ENCODE assay signal across 12 cellular contexts in genomic region chr20:10622657-10623418, GRCh38. TPM values are rescaled to one million over a fixed set of nuclear protein-coding genes. Genes with fewer than 3 reads are reported as not detected.
DNase-seq lines count a peak whose midpoint lies in the region; ATAC-seq and TF ChIP-seq lines count a peak whose summit lies in the region.
"Had no signal": no experiment of that assay in that cellular context is flagged by ENCODE, and none has a peak within 500 bp of the region (broad histone marks: within the 10 kb centered on the region; RNA-seq: fewer than 3 reads in every experiment).

No MANE protein-coding gene starts in this region.

- TF ChIP-seq POLR2A in body of pancreas (IDR thresholded peaks at IDR 0.05) (no peak), gastrocnemius medialis (IDR thresholded peaks at IDR 0.05) (no peak)

- DNase-seq in GM04503 (ENCODE audit: low read depth) (peak; percentile 50), body of pancreas (peak in 2 of 4 donors; percentile 23 to 44), gastrocnemius medialis (no peak), NCI-H524 (lab: John Stamatoyannopoulos, UW) (no peak), HAP-1 (ENCODE audit: low spot score in 2 of 2) (no peak)
- DNase-seq: effector CD4-positive, alpha-beta T cell; kidney glomerular epithelial cell; NCI-H524 treated with DMSO at 0.1 percent for 48 hours; T-helper 2 cell had no signal

- H3K9me3 ChIP-seq in body of pancreas (no peaks in the 10 kb centered on the region), iPS-15b (ENCODE audit: control insufficient read depth, insufficient read depth, low read length) (no peaks in the 10 kb centered on the region), gastrocnemius medialis (no peaks in the 10 kb centered on the region), HAP-1 (no peaks in the 10 kb centered on the region)

- peak overlapping the region; percentile 8 for H3K9ac ChIP-seq in iPS-15b (ENCODE audit: low read depth, low read length)

- ATAC-seq in body of pancreas (peak; percentile 62), gastrocnemius medialis (peak; percentile 43 to 66), esophagus mucosa (no peak), GM18517 (IDR thresholded peaks at IDR 0.05; ENCODE audit: unreplicated experiment) (no peak)

- H3K36me3 ChIP-seq in body of pancreas (replicated peaks in 1 of 2; ENCODE audit: insufficient read depth in 1 of 2, low read depth in 2 of 2): no peaks in the 10 kb centered on the region
- no peaks in the 10 kb centered on the region for H3K36me3 ChIP-seq in iPS-15b (ENCODE audit: control insufficient read depth, insufficient read depth, low read length)
- H3K36me3 ChIP-seq in gastrocnemius medialis: no peaks in the 10 kb centered on the region
- H3K36me3 ChIP-seq in HAP-1 (replicated peaks): no peaks in the 10 kb centered on the region

- H3K4me3 ChIP-seq in body of pancreas (no peak overlapping the region), iPS-15b (ENCODE audit: low read depth, low read length) (no peak overlapping the region), gastrocnemius medialis (peak overlapping the region in 2 of 4 donors; percentile 15 to 16), HAP-1 (no peak overlapping the region)

- no peak for TF ChIP-seq CTCF in body of pancreas (IDR thresholded peaks at IDR 0.05)
- no peak for TF ChIP-seq CTCF in gastrocnemius medialis (IDR thresholded peaks at IDR 0.05 in 4 of 5, conservative IDR thresholded peaks at IDR 0.05 in 1 of 5)

- WGBS in body of pancreas, 2 donors: 70 to 87% methylated on average over 16 of the region's 16 CpGs

- intact Hi-C loops in body of pancreas (cut with DNase I): no loop called here
- intact Hi-C loops in gastrocnemius medialis (cut with DNase I; ENCODE audit: low total_unique reads): no loop called here

- H3K4me1 ChIP-seq in body of pancreas: peaks cover 7% of the 10 kb centered on the region
- peaks cover 16% of the 10 kb centered on the region for H3K4me1 ChIP-seq in iPS-15b (ENCODE audit: control insufficient read depth, insufficient read depth, low read length)
- peaks cover 0 to 3% of the 10 kb centered on the region in 2 donors for H3K4me1 ChIP-seq in gastrocnemius medialis
- peaks cover 19% of the 10 kb centered on the region for H3K4me1 ChIP-seq in HAP-1

- in situ Hi-C loops in gastrocnemius medialis (cut with MboI; ENCODE audit: low sequenced_read_pairs in 4 of 4): no loop called here
- in situ Hi-C loops in HAP-1 (cut with MboI; ENCODE audit: low sequenced_read_pairs): no loop called here

- H3K27me3 ChIP-seq in body of pancreas (no peaks in the 10 kb centered on the region), iPS-15b (ENCODE audit: control insufficient read depth, insufficient read depth, low read length) (no peaks in the 10 kb centered on the region), gastrocnemius medialis (no peaks in the 10 kb centered on the region), HAP-1 (ENCODE audit: low read depth) (no peaks in the 10 kb centered on the region)

- no peak overlapping the region for H3K27ac ChIP-seq in body of pancreas
- H3K27ac ChIP-seq in gastrocnemius medialis: peak overlapping the region; percentile 35 to 64 (median 52)

RNA-seq across cellular contexts. Expression of gene JAG1, which starts 51.0 kb away (rescaled TPM):
- total RNA-seq in body of pancreas (10 to 100 TPM; 41.2 to 55.7 TPM), gastrocnemius medialis (10 to 100 TPM; 10.3 to 19.6 (median 13.2) TPM), esophagus mucosa (118 TPM)

Comparison
In these comparisons a context has a peak if more than half of its experiments do, and no peak if none do; other contexts are left out.
1. ATAC-seq: peak in body of pancreas (single experiment) and gastrocnemius medialis (2 of 2); none in esophagus mucosa (single experiment) and GM18517 (single experiment).
2. H3K27ac ChIP-seq: peak in gastrocnemius medialis (4 of 4); none in body of pancreas (0 of 4).